In the genomic region with DNA sequence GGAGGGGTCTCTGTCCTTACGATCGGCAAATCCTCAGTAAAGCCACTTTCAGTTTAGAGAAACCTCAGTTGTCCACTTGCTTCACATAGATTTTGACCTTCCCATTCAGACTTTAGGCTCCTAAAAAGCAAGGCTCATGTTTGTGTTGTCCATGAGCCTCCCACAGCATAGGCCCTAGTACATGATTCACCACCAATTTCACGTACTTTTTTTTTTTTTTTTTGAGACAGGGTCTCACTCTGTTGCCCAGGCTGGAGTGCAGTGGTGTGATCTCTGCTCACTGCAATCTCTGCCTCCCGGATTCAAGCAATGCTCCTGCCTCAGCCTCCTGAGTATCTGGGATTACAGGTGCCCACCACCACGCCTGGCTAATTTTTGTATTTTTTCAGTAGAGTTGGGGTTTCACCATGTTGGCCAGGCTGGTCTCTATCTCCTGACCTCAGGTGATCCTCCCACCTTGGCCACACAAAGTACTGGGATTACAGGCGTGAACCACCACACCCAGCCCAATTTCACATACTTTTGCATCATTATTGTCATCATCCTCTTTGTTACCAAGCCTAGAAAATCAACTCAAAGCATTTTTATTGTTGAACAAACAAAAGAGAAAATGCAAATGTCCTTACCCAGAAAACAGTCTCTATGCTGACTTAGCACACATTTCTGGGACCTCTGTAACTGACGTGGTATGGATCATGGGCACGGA, we compare ENCODE assay signal across 8 cellular contexts.
A peak's percentile ranks its signal among the peaks of the same experiment; 100 is the strongest.
DNase-seq lines count a peak whose midpoint lies in the region; ATAC-seq and TF ChIP-seq lines count a peak whose summit lies in the region.
"Not testable (repeated sequence)": the region's sequence is repeated elsewhere in the genome, so short reads cannot be mapped to it uniquely, and the experiment has no call there.

No MANE protein-coding gene starts in this region.

- TF ChIP-seq CTCF in type B pancreatic cell (conservative IDR thresholded peaks at IDR 0.05): not testable (repeated sequence)

- not testable (repeated sequence) for H4K20me1 ChIP-seq in GM23248 (ENCODE audit: insufficient read depth)

- 91 to 94% methylated on average over 8 of the region's 8 CpGs for WGBS in GM23248 (ENCODE audit: low coverage in 1 of 2, low lambda C conversion rate in 2 of 2, missing lambda C conversion rate in 2 of 2), 2 experiments

- peak; percentile 9 for DNase-seq in GM23248
- not testable (repeated sequence) for DNase-seq in T-helper 17 cell; activated naive CD4-positive, alpha-beta T cell treated with anti-CD3 and anti-CD28 coated beads, Interleukin-2, amount 50 U/mL, for 72 hours (ENCODE audit: low spot score in 2 of 2); immature natural killer cell; stimulated activated effector memory CD8-positive, alpha-beta T cell treated with anti-CD3 and anti-CD28 coated beads, Interleukin-12 subunit alpha, Interleukin-12 subunit beta, amount 100 ng/mL, for 72 hours (ENCODE audit: low spot score in 2 of 2); type B pancreatic cell (ENCODE audit: extremely low spot score, unreplicated experiment)

- H3K4me3 Mint-ChIP-seq in T-helper 17 cell; dendritic cell treated with granulocyte-macrophage colony-stimulating factor and Interleukin-4, amounts not matched to agents 40 ng/mL and 50 ng/mL, for 4 days; immature natural killer cell; stimulated activated effector memory CD8-positive, alpha-beta T cell treated with anti-CD3 and anti-CD28 coated beads, Interleukin-12 subunit alpha, Interleukin-12 subunit beta, amount 100 ng/mL, for 72 hours; type B pancreatic cell: not testable (repeated sequence)

- H3K9me2 ChIP-seq in GM23248 (ENCODE audit: insufficient read depth): not testable (repeated sequence)

- intact Hi-C loops in dendritic cell treated with granulocyte-macrophage colony-stimulating factor and Interleukin-4, amounts not matched to agents 40 ng/mL and 50 ng/mL, for 4 days (cut with micrococcal nuclease): not testable (repeated sequence)

- H3K27me3 Mint-ChIP-seq in T-helper 17 cell; dendritic cell treated with granulocyte-macrophage colony-stimulating factor and Interleukin-4, amounts not matched to agents 40 ng/mL and 50 ng/mL, for 4 days; immature natural killer cell (ENCODE audit: low read depth in 3 of 3); type B pancreatic cell: not testable (repeated sequence)

- H3K4me1 ChIP-seq in GM23248 (ENCODE audit: insufficient read depth): peaks cover 14% of the 10 kb centered on the region
- H3K4me1 ChIP-seq in muscle layer of duodenum (ENCODE audit: control insufficient read depth in 1 of 2, insufficient read depth in 2 of 2, low read length in 2 of 2): not testable (repeated sequence)

- H3F3A ChIP-seq in GM23248 (ENCODE audit: insufficient read depth): peaks cover 18% of the 10 kb centered on the region

- H3K4me1 Mint-ChIP-seq in T-helper 17 cell (peaks cover 22% of the 10 kb centered on the region), immature natural killer cell (peaks cover 33 to 48% of the 10 kb centered on the region in 2 donors)
- peaks cover 74% of the 10 kb centered on the region for H3K4me1 Mint-ChIP-seq in dendritic cell treated with granulocyte-macrophage colony-stimulating factor and Interleukin-4, amounts not matched to agents 40 ng/mL and 50 ng/mL, for 4 days (ENCODE audit: low read depth)
- peaks cover 64% of the 10 kb centered on the region for H3K4me1 Mint-ChIP-seq in stimulated activated effector memory CD8-positive, alpha-beta T cell treated with anti-CD3 and anti-CD28 coated beads, Interleukin-12 subunit alpha, Interleukin-12 subunit beta, amount 100 ng/mL, for 72 hours
- not testable (repeated sequence) for H3K4me1 Mint-ChIP-seq in type B pancreatic cell (ENCODE audit: unreplicated experiment)

- peak overlapping the region; percentile 82 for H2AFZ ChIP-seq in GM23248

- not testable (repeated sequence) for H3K79me2 ChIP-seq in GM23248 (ENCODE audit: insufficient read depth)

- not testable (repeated sequence) for H3K4me3 ChIP-seq in GM23248; muscle layer of duodenum (ENCODE audit: low read depth in 1 of 2, low read length in 2 of 2)

- H3K27ac Mint-ChIP-seq in T-helper 17 cell (peak overlapping the region; percentile 75), immature natural killer cell (peak overlapping the region in 4 of 6 donors; percentile 16 to 65 (median 52)), type B pancreatic cell (peak overlapping the region; percentile 80)
- not testable (repeated sequence) for H3K27ac Mint-ChIP-seq in activated naive CD4-positive, alpha-beta T cell treated with anti-CD3 and anti-CD28 coated beads, Interleukin-2, amount 50 U/mL, for 72 hours
- peak overlapping the region; percentile 86 for H3K27ac Mint-ChIP-seq in dendritic cell treated with granulocyte-macrophage colony-stimulating factor and Interleukin-4, amounts not matched to agents 40 ng/mL and 50 ng/mL, for 4 days
- peak overlapping the region; percentile 72 for H3K27ac Mint-ChIP-seq in stimulated activated effector memory CD8-positive, alpha-beta T cell treated with anti-CD3 and anti-CD28 coated beads, Interleukin-12 subunit alpha, Interleukin-12 subunit beta, amount 100 ng/mL, for 72 hours

- in situ Hi-C loops in GM23248 (cut with MboI): not testable (repeated sequence)

- H3K9me3 Mint-ChIP-seq in activated naive CD4-positive, alpha-beta T cell treated with anti-CD3 and anti-CD28 coated beads, Interleukin-2, amount 50 U/mL, for 72 hours: peaks cover 0 to 11% of the 10 kb centered on the region in 2 donors
- not testable (repeated sequence) for H3K9me3 Mint-ChIP-seq in dendritic cell treated with granulocyte-macrophage colony-stimulating factor and Interleukin-4, amounts not matched to agents 40 ng/mL and 50 ng/mL, for 4 days; immature natural killer cell; stimulated activated effector memory CD8-positive, alpha-beta T cell treated with anti-CD3 and anti-CD28 coated beads, Interleukin-12 subunit alpha, Interleukin-12 subunit beta, amount 100 ng/mL, for 72 hours; type B pancreatic cell

- H3K27ac ChIP-seq in GM23248: peak overlapping the region; percentile 87
- peak overlapping the region; percentile 42 for H3K27ac ChIP-seq in muscle layer of duodenum (ENCODE audit: low read length)

- not testable (repeated sequence) for H3K36me3 Mint-ChIP-seq in T-helper 17 cell (ENCODE audit: low read depth); dendritic cell treated with granulocyte-macrophage colony-stimulating factor and Interleukin-4, amounts not matched to agents 40 ng/mL and 50 ng/mL, for 4 days (ENCODE audit: low read depth); type B pancreatic cell
- peaks cover 39 to 62% of the 10 kb centered on the region in 2 donors for H3K36me3 Mint-ChIP-seq in activated naive CD4-positive, alpha-beta T cell treated with anti-CD3 and anti-CD28 coated beads, Interleukin-2, amount 50 U/mL, for 72 hours
- peaks cover 10 to 46% (median 24%) of the 10 kb centered on the region in 3 donors for H3K36me3 Mint-ChIP-seq in immature natural killer cell
- H3K36me3 Mint-ChIP-seq in stimulated activated effector memory CD8-positive, alpha-beta T cell treated with anti-CD3 and anti-CD28 coated beads, Interleukin-12 subunit alpha, Interleukin-12 subunit beta, amount 100 ng/mL, for 72 hours: peaks cover 89% of the 10 kb centered on the region

- peak overlapping the region; percentile 65; the same call in 1 of the 2 replicates for H3K9ac ChIP-seq in GM23248

- not testable (repeated sequence) for H3K36me3 ChIP-seq in GM23248 (ENCODE audit: low read depth); muscle layer of duodenum (ENCODE audit: control insufficient read depth in 1 of 2, insufficient read depth in 2 of 2, low read length in 2 of 2)

- H3K9me3 ChIP-seq in GM23248 (ENCODE audit: low read depth); T-helper 17 cell (ENCODE audit: control insufficient read depth, low read length, poor library complexity, severe bottlenecking); muscle layer of duodenum (ENCODE audit: control insufficient read depth in 1 of 2, low read length in 2 of 2): not testable (repeated sequence)

- not testable (repeated sequence) for H3K4me2 ChIP-seq in GM23248 (ENCODE audit: unreplicated experiment)

- ATAC-seq in T-helper 17 cell: not testable (repeated sequence)
- ATAC-seq in activated naive CD4-positive, alpha-beta T cell treated with anti-CD3 and anti-CD28 coated beads, Interleukin-2, amount 50 U/mL, for 72 hours: peak; percentile 35 to 60
- peak; percentile 53 for ATAC-seq in stimulated activated effector memory CD8-positive, alpha-beta T cell treated with anti-CD3 and anti-CD28 coated beads, Interleukin-12 subunit alpha, Interleukin-12 subunit beta, amount 100 ng/mL, for 72 hours

- not testable (repeated sequence) for H3K27me3 ChIP-seq in GM23248 (replicated peaks; ENCODE audit: insufficient read depth); muscle layer of duodenum (ENCODE audit: low read depth, low read length)
